In genomic region chr19:4851551-4852290, GRCh38 we compare ENCODE assay signal across 1 cellular context.
TF ChIP-seq lines count a peak whose summit lies in the region.

No MANE protein-coding gene starts in this region.

TF ChIP-seq in HepG2, 621 proteins besides CTCF, POLR2A, EP300 and RAD21 (continued from another document):
- TF ChIP-seq THRA (CRISPR knock-in tag; IDR thresholded peaks at IDR 0.05; ENCODE audit: borderline replicate concordance) (peak; percentile 36; the same call in 1 of the 2 replicates), NCOA2 (CRISPR knock-in tag; IDR thresholded peaks at IDR 0.05) (no peak), ZNF709 (CRISPR knock-in tag; IDR thresholded peaks at IDR 0.05) (no peak), E2F5 (CRISPR knock-in tag; conservative IDR thresholded peaks at IDR 0.05) (no peak)
